ENCODE assay signal across 15 cellular contexts in genomic region chr2:201167546-201167945, GRCh38.
"Had no signal": no experiment of that assay in that cellular context is flagged by ENCODE, and none has a peak within 500 bp of the region (broad histone marks: within the 10 kb centered on the region; RNA-seq: fewer than 3 reads in every experiment).

No MANE protein-coding gene starts in this region.

- H3K9me3 Mint-ChIP-seq: type B pancreatic cell had no signal

- H3K4me1 Mint-ChIP-seq: activated CD4-positive, alpha-beta T cell treated with anti-CD3 and anti-CD28 coated beads, Interleukin-2, amount 10 ng/mL, durations not matched to agents 7 days and 5 days; activated naive CD4-positive, alpha-beta T cell treated with anti-CD3 and anti-CD28 coated beads, Interleukin-2, amount 10 ng/mL, durations not matched to agents 7 days and 5 days had no signal

- H3K27ac ChIP-seq: ascending aorta, breast epithelium had no signal

- ATAC-seq: effector memory CD8-positive, alpha-beta T cell; left colon; naive thymus-derived CD4-positive, alpha-beta T cell had no signal

- H3K4me1 ChIP-seq: ascending aorta, breast epithelium had no signal

- H3K27me3 ChIP-seq: ascending aorta, breast epithelium had no signal

- H3K9me3 ChIP-seq: breast epithelium had no signal

- H3K4me3 ChIP-seq: ascending aorta, breast epithelium had no signal

- DNase-seq: activated CD4-positive, alpha-beta T cell treated with anti-CD3 and anti-CD28 coated beads, Interleukin-2, amount 10 ng/mL, durations not matched to agents 7 days and 5 days; activated naive CD4-positive, alpha-beta T cell treated with anti-CD3 and anti-CD28 coated beads, Interleukin-2, amount 10 ng/mL, durations not matched to agents 7 days and 5 days; activated T-cell treated with anti-CD3 and anti-CD28 coated beads for 4 hours; dermis blood vessel endothelial cell; effector memory CD8-positive, alpha-beta T cell; head of caudate nucleus; left colon; mammary epithelial cell; naive thymus-derived CD4-positive, alpha-beta T cell; stimulated activated naive CD4-positive, alpha-beta T cell had no signal

- H3K4me3 Mint-ChIP-seq: activated CD4-positive, alpha-beta T cell treated with anti-CD3 and anti-CD28 coated beads, Interleukin-2, amount 10 ng/mL, durations not matched to agents 7 days and 5 days; activated naive CD4-positive, alpha-beta T cell treated with anti-CD3 and anti-CD28 coated beads, Interleukin-2, amount 10 ng/mL, durations not matched to agents 7 days and 5 days; effector memory CD8-positive, alpha-beta T cell; naive thymus-derived CD4-positive, alpha-beta T cell; T-helper 1 cell treated with Interleukin-12 subunit alpha and Interleukin-12 subunit beta and Interleukin-4 antibody, amounts not matched to agents 30 μg/mL and 1 μg/mL, for 36 hours; type B pancreatic cell had no signal

- H3K27me3 Mint-ChIP-seq: effector memory CD8-positive, alpha-beta T cell; naive thymus-derived CD4-positive, alpha-beta T cell; type B pancreatic cell had no signal

- H3K27ac Mint-ChIP-seq: activated CD4-positive, alpha-beta T cell treated with anti-CD3 and anti-CD28 coated beads, Interleukin-2, amount 10 ng/mL, durations not matched to agents 7 days and 5 days; activated naive CD4-positive, alpha-beta T cell treated with anti-CD3 and anti-CD28 coated beads, Interleukin-2, amount 10 ng/mL, durations not matched to agents 7 days and 5 days; activated T-helper 2 cell treated with anti-CD3 and anti-CD28 coated beads, Interferon-gamma antibody, Interleukin-2, Interleukin-4, amounts not matched to agents 10 μg/mL and 5 μg/mL and 100 μg/mL, durations not matched to agents 14 hours and 24 hours and 36 hours; effector memory CD8-positive, alpha-beta T cell; T-helper 1 cell treated with Interleukin-12 subunit alpha and Interleukin-12 subunit beta and Interleukin-4 antibody, amounts not matched to agents 30 μg/mL and 1 μg/mL, for 36 hours; type B pancreatic cell had no signal
